ENCODE assay signal across 26 cellular contexts in genomic region chr20:50360218-50360672, GRCh38.
DNase-seq lines count a peak whose midpoint lies in the region; ATAC-seq and TF ChIP-seq lines count a peak whose summit lies in the region.
"Had no signal": no experiment of that assay in that cellular context is flagged by ENCODE, and none has a peak within 500 bp of the region (broad histone marks: within the 10 kb centered on the region; RNA-seq: fewer than 3 reads in every experiment).

No MANE protein-coding gene starts in this region.

- TF ChIP-seq CTCF in chondrocyte (IDR thresholded peaks at IDR 0.05) (no peak), GM10266 (IDR thresholded peaks at IDR 0.05; ENCODE audit: control insufficient read depth, insufficient read depth, low read depth, missing control alignments) (no peak)

- H3K14ac ChIP-seq in neuronal stem cell (ENCODE audit: low read length): no peak overlapping the region

- no peak overlapping the region for H2AK5ac ChIP-seq in neuronal stem cell (ENCODE audit: low read depth, low read length)

- no peak overlapping the region for H2BK120ac ChIP-seq in neuronal stem cell (ENCODE audit: low read depth, low read length)

- H3K79me1 ChIP-seq in neuronal stem cell (ENCODE audit: low read depth, low read length): no peaks in the 10 kb centered on the region

- H3K18ac ChIP-seq in neuronal stem cell (ENCODE audit: low read length): peak overlapping the region; percentile 79

- H3K4me1 Mint-ChIP-seq in chondrocyte (ENCODE audit: low read depth): peaks cover 4% of the 10 kb centered on the region
- H3K4me1 Mint-ChIP-seq: brain had no signal

- no peak overlapping the region for H4K8ac ChIP-seq in neuronal stem cell (ENCODE audit: low read depth, low read length)

- H3K27me3 ChIP-seq in neuronal stem cell (ENCODE audit: control insufficient read depth in 3 of 3, insufficient read depth in 3 of 3, low read depth in 1 of 3, low read length in 3 of 3): peaks cover 0 to 7% (median 0%) of the 10 kb centered on the region in 3 experiments
- H3K27me3 ChIP-seq: esophagus muscularis mucosa, gastrocnemius medialis, right atrium auricular region, vagina had no signal

- H3K23ac ChIP-seq in neuronal stem cell (ENCODE audit: low read depth, low read length, poor library complexity): no peak overlapping the region

- no peak overlapping the region for H3K4me3 Mint-ChIP-seq in chondrocyte (ENCODE audit: unreplicated experiment)
- H3K4me3 Mint-ChIP-seq: activated CD4-positive, alpha-beta memory T cell treated with anti-CD3 and anti-CD28 coated beads for 36 hours; brain had no signal

- no peak overlapping the region for H3K27ac Mint-ChIP-seq in chondrocyte (ENCODE audit: unreplicated experiment)
- H3K27ac Mint-ChIP-seq: activated CD4-positive, alpha-beta memory T cell treated with anti-CD3 and anti-CD28 coated beads for 36 hours had no signal

- peak; percentile 56 for DNase-seq in COLO668 (lab: John Stamatoyannopoulos, UW; ENCODE audit: unreplicated experiment)
- peak; percentile 74 for DNase-seq in HPDE6-E6E7 (ENCODE audit: extremely low spot score)
- peak; percentile 75 for DNase-seq in chondrocyte (ENCODE audit: low spot score)
- DNase-seq in neuronal stem cell (ENCODE audit: low spot score): no peak
- DNase-seq in SHP77 treated with DMSO at 0.1 percent for 48 hours (lab: John Stamatoyannopoulos, UW): no peak
- no peak for DNase-seq in GM10266 (ENCODE audit: extremely low spot score)
- DNase-seq in nucleus accumbens (lab: John Stamatoyannopoulos, UW): no peak
- DNase-seq: activated CD4-positive, alpha-beta memory T cell treated with anti-CD3 and anti-CD28 coated beads for 36 hours; activated CD4-positive, CD25-positive, alpha-beta regulatory T cell; activated effector memory CD4-positive, alpha-beta T cell treated with anti-CD3 and anti-CD28 coated beads, Interleukin-2, amount 50 U/mL, for 16 hours; DMS153; effector memory CD4-positive, alpha-beta T cell; gastrocnemius medialis; islet precursor cell; Kasumi-1; mammary epithelial cell; NCI-H2107; NCI-H524; T-helper 9 cell had no signal

- H3K36me3 Mint-ChIP-seq in chondrocyte (ENCODE audit: low read depth): no peaks in the 10 kb centered on the region
- H3K36me3 Mint-ChIP-seq: activated CD4-positive, alpha-beta memory T cell treated with anti-CD3 and anti-CD28 coated beads for 36 hours; brain had no signal

- H3K4me3 ChIP-seq in neuronal stem cell (ENCODE audit: low read length in 2 of 2): no peak overlapping the region
- H3K4me3 ChIP-seq: esophagus muscularis mucosa, gastrocnemius medialis, GM12878, right atrium auricular region, vagina had no signal

- no peak overlapping the region for H2BK12ac ChIP-seq in neuronal stem cell (ENCODE audit: low read length)

- peaks cover 10% of the 10 kb centered on the region for H3K27me3 Mint-ChIP-seq in chondrocyte (ENCODE audit: low read depth)
- H3K27me3 Mint-ChIP-seq: activated CD4-positive, alpha-beta memory T cell treated with anti-CD3 and anti-CD28 coated beads for 36 hours had no signal

- H3K4me2 ChIP-seq in neuronal stem cell (ENCODE audit: insufficient read depth, low read length, poor library complexity, severe bottlenecking): no peak overlapping the region

- no peak overlapping the region for H2BK15ac ChIP-seq in neuronal stem cell (ENCODE audit: low read length)

- no peak for ATAC-seq in GM21526 (IDR thresholded peaks at IDR 0.05; ENCODE audit: low FRiP score, unreplicated experiment)
- ATAC-seq: gastrocnemius medialis, GM12878 had no signal

- no peak overlapping the region for H3K27ac ChIP-seq in neuronal stem cell (replicated peaks; ENCODE audit: low read length)
- H3K27ac ChIP-seq: C4-2B, esophagus muscularis mucosa, gastrocnemius medialis, right atrium auricular region, vagina had no signal

- H3K4me1 ChIP-seq in neuronal stem cell (ENCODE audit: control insufficient read depth in 2 of 2, insufficient read depth in 1 of 2, low read depth in 1 of 2, low read length in 2 of 2): no peaks in the 10 kb centered on the region
- H3K4me1 ChIP-seq: gastrocnemius medialis, right atrium auricular region had no signal

- H3K36me3 ChIP-seq in neuronal stem cell (replicated peaks in 1 of 2; ENCODE audit: control insufficient read depth in 2 of 2, insufficient read depth in 2 of 2, low read length in 2 of 2): no peaks in the 10 kb centered on the region
- H3K36me3 ChIP-seq: esophagus muscularis mucosa, gastrocnemius medialis, right atrium auricular region, vagina had no signal

- H3K4ac ChIP-seq in neuronal stem cell (ENCODE audit: low read length): no peak overlapping the region

- H3K9me3 ChIP-seq in neuronal stem cell (replicated peaks in 1 of 2; ENCODE audit: control insufficient read depth in 2 of 2, insufficient read depth in 1 of 2, low read depth in 1 of 2, low read length in 2 of 2): no peaks in the 10 kb centered on the region
- H3K9me3 ChIP-seq: esophagus muscularis mucosa, gastrocnemius medialis, right atrium auricular region, vagina had no signal

- no peak overlapping the region for H4K91ac ChIP-seq in neuronal stem cell (ENCODE audit: low read depth, low read length, poor library complexity)

- H3K9ac ChIP-seq in neuronal stem cell (ENCODE audit: low read depth, low read length, poor library complexity): peak overlapping the region; percentile 55

- H2AFZ ChIP-seq in neuronal stem cell (ENCODE audit: low read length): no peak overlapping the region

- WGBS in neuronal stem cell (ENCODE audit: extremely low coverage in 2 of 2, insufficient read length in 2 of 2, insufficient replicate concordance in 1 of 2), 2 donors: no CpG with 5 or more reads among the region's 8 CpGs

- no peak overlapping the region for H2BK5ac ChIP-seq in neuronal stem cell (ENCODE audit: low read length)

- H3K9me3 Mint-ChIP-seq in chondrocyte (ENCODE audit: low read depth): no peaks in the 10 kb centered on the region
- H3K9me3 Mint-ChIP-seq: activated CD4-positive, alpha-beta memory T cell treated with anti-CD3 and anti-CD28 coated beads for 36 hours had no signal

Comparison
In these comparisons a context has a peak if more than half of its experiments do, and no peak if none do; other contexts are left out.
1. DNase-seq: peak in COLO668 (single experiment), HPDE6-E6E7 (single experiment) and chondrocyte (single experiment); none in neuronal stem cell (single experiment), SHP77 treated with DMSO at 0.1 percent for 48 hours (single experiment), GM10266 (single experiment) and nucleus accumbens (0 of 56).